In the genomic region with DNA sequence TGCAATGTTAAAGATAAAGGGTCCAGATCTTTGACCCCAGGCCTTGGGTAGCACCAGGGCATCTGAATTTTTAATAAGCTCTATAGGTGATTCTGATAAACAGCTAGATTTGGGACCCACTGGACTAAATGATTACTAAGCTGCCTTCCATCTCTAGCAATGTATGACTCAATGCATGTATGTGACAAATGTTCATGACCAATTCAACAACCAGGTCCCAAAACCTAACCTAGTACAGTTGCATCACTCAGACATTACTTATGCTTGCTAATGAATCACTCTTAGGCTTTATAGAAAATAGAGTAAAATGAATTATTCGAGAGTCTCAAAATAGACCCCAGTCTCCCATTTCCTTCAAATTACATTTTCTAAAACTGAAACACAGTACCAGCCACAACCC, we compare ENCODE assay signal across 13 cellular contexts. TPM values are rescaled to one million over a fixed set of nuclear protein-coding genes. Genes with fewer than 3 reads are reported as not detected.
A peak's percentile ranks its signal among the peaks of the same experiment; 100 is the strongest.
DNase-seq lines count a peak whose midpoint lies in the region; ATAC-seq and TF ChIP-seq lines count a peak whose summit lies in the region.
"Had no signal": no experiment of that assay in that cellular context is flagged by ENCODE, and none has a peak within 500 bp of the region (broad histone marks: within the 10 kb centered on the region; RNA-seq: fewer than 3 reads in every experiment).

No MANE protein-coding gene starts in this region.

- DNase-seq in A172 (ENCODE audit: low spot score), result peak; percentile 39
- DNase-seq in GM12864 (ENCODE audit: low read depth), result peak; percentile 3
- DNase-seq in amniotic epithelial cell (ENCODE audit: low read depth), result peak; percentile 63
- peak; percentile 7 for DNase-seq in glomerular visceral epithelial cell (ENCODE audit: extremely low spot score)
- DNase-seq in nucleus accumbens (lab: John Stamatoyannopoulos, UW), result no peak
- no peak for DNase-seq in Kasumi-1 (lab: John Stamatoyannopoulos, UW)
- no peak for DNase-seq in hippocampal formation (lab: John Stamatoyannopoulos, UW)
- DNase-seq: activated naive CD4-positive, alpha-beta T cell treated with anti-CD3 and anti-CD28 coated beads for 36 hours; CD4-positive, CD25-positive, alpha-beta regulatory T cell; H9; nephron progenitor cell; SIG-M5 had no signal

- no peak for ATAC-seq in HG02623 (IDR thresholded peaks at IDR 0.05; ENCODE audit: unreplicated experiment)

- H3K4me3 ChIP-seq in GM12864 (ENCODE audit: low read depth, low read length), result no peak overlapping the region

- no peak for TF ChIP-seq CTCF in GM12864 (IDR thresholded peaks at IDR 0.05; ENCODE audit: low read depth, low read length, missing control alignments)

RNA-seq across cellular contexts. Expression of a gene that starts 35.5 kb away (rescaled TPM):
- total RNA-seq in A172 (2014; rRNA removed; shearing (Covaris generic)), result 56.2 and 61.5 TPM in 2 replicates

Comparison
In these comparisons a context has a peak if more than half of its experiments do, and no peak if none do; other contexts are left out.
1. DNase-seq: peak in A172 (single experiment), GM12864 (single experiment), amniotic epithelial cell (single experiment) and glomerular visceral epithelial cell (single experiment); none in nucleus accumbens (0 of 56), Kasumi-1 (0 of 2) and hippocampal formation (0 of 2).